ENCODE assay signal across 11 cellular contexts in the genomic region with DNA sequence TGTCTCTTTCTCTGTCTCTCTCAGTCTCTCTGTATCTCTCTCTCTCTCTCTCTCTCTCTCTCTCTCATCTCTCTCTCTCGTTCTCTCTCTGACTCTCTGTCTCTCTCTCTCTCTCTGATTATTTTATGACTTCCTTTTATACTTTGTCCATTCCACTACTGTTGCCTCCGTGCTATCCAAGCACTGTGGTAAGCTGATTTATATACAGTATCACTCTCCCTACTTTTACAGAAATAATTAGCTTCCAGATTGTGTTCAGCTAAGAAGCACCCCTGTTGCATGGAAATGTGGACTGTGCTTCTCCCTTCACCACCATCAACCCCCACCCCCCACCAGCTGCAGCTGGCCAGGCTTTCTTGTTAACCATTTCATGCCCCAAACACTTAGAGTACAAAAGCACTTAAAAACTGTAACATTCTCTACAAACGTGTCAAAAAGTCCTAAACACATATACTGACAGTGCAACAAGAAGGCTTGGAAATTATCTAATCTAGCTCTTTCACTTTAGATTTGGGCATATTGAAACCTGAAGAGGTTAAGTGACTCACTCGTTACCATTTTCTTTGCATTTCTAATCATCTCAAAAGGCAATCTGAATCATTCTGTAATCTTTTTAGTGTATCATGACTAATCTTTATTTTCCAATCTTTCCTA. TPM values are rescaled to one million over a fixed set of nuclear protein-coding genes. Genes with fewer than 3 reads are reported as not detected.
DNase-seq lines count a peak whose midpoint lies in the region; ATAC-seq and TF ChIP-seq lines count a peak whose summit lies in the region.
"Had no signal": no experiment of that assay in that cellular context is flagged by ENCODE, and none has a peak within 500 bp of the region (broad histone marks: within the 10 kb centered on the region; RNA-seq: fewer than 3 reads in every experiment).

No MANE protein-coding gene starts in this region.

- H3K4me1 Mint-ChIP-seq in H9, result peaks cover 37 to 46% of the 10 kb centered on the region in 2 experiments
- peaks cover 21% of the 10 kb centered on the region for H3K4me1 Mint-ChIP-seq in activated T-helper 1 cell treated with anti-CD3 and anti-CD28 coated beads, Interleukin-12 subunit alpha, Interleukin-12 subunit beta, Interleukin-2, Interleukin-4 antibody, amounts not matched to agents 30 ng/mL and 10 ng/mL and 1 ng/mL, durations not matched to agents 14 hours and 24 hours and 36 hours (ENCODE audit: low read depth)
- peaks cover 49% of the 10 kb centered on the region for H3K4me1 Mint-ChIP-seq in neural crest cell

- H3K4me1 ChIP-seq in H9 (ENCODE audit: insufficient read depth, low read length), result peaks cover 8% of the 10 kb centered on the region; the same call in 1 of the 2 replicates
- H3K4me1 ChIP-seq: A549 had no signal

- no peaks in the 10 kb centered on the region for H3K79me1 ChIP-seq in H9 (ENCODE audit: insufficient read depth, low read depth, low read length, poor library complexity, severe bottlenecking)

- H3K4me3 Mint-ChIP-seq in H9 (peak overlapping the region in 1 of 2 experiments; percentile 19; a peak in 3 of 5 replicates), neural crest cell (peak overlapping the region; percentile 1)
- H3K4me3 Mint-ChIP-seq in activated T-helper 1 cell treated with anti-CD3 and anti-CD28 coated beads, Interleukin-12 subunit alpha, Interleukin-12 subunit beta, Interleukin-2, Interleukin-4 antibody, amounts not matched to agents 30 ng/mL and 10 ng/mL and 1 ng/mL, durations not matched to agents 14 hours and 24 hours and 36 hours, result no peak overlapping the region

- H3K14ac ChIP-seq in H9 (ENCODE audit: insufficient read depth, low read length), result no peak overlapping the region

- H3K27ac Mint-ChIP-seq in H9 (peak overlapping the region; percentile 14 to 66 (median 56); a peak in 5 of 7 replicates), neural crest cell (ENCODE audit: unreplicated experiment) (no peak overlapping the region)
- H3K27ac Mint-ChIP-seq in activated T-helper 1 cell treated with anti-CD3 and anti-CD28 coated beads, Interleukin-12 subunit alpha, Interleukin-12 subunit beta, Interleukin-2, Interleukin-4 antibody, amounts not matched to agents 30 ng/mL and 10 ng/mL and 1 ng/mL, durations not matched to agents 14 hours and 24 hours and 36 hours, result peak overlapping the region; percentile 50

- H2BK20ac ChIP-seq in H9 (ENCODE audit: low read depth, low read length, poor library complexity, severe bottlenecking), result no peak overlapping the region

- H3K56ac ChIP-seq in H9 (ENCODE audit: insufficient read length, low read depth, low read length), result no peak overlapping the region

- H4K91ac ChIP-seq in H9 (ENCODE audit: insufficient read length, low read depth, low read length), result no peak overlapping the region

- no peak overlapping the region for H4K8ac ChIP-seq in H9 (replicated peaks; ENCODE audit: insufficient read length, low read depth, low read length)

- no peak overlapping the region for H3K18ac ChIP-seq in H9 (ENCODE audit: insufficient read length, low read depth, low read length)

- H3K36me3 Mint-ChIP-seq in H9 (ENCODE audit: insufficient read depth in 1 of 3, low read depth in 3 of 3) (no peaks in the 10 kb centered on the region), neural crest cell (ENCODE audit: low read depth) (no peaks in the 10 kb centered on the region)
- H3K36me3 Mint-ChIP-seq in activated T-helper 1 cell treated with anti-CD3 and anti-CD28 coated beads, Interleukin-12 subunit alpha, Interleukin-12 subunit beta, Interleukin-2, Interleukin-4 antibody, amounts not matched to agents 30 ng/mL and 10 ng/mL and 1 ng/mL, durations not matched to agents 14 hours and 24 hours and 36 hours (ENCODE audit: low read depth), result no peaks in the 10 kb centered on the region

- no CpG with 5 or more reads among the region's 4 CpGs for WGBS in H9 (ENCODE audit: extremely low coverage, insufficient read length, low lambda C conversion rate)

- no peak overlapping the region for H2AFZ ChIP-seq in H9 (ENCODE audit: low read length)

- H4K20me1 ChIP-seq in H9 (ENCODE audit: control insufficient read depth, insufficient read depth, insufficient read length), result no peaks in the 10 kb centered on the region

- DNase-seq in NCI-H2227 (lab: John Stamatoyannopoulos, UW; ENCODE audit: unreplicated experiment), result peak; percentile 10
- no peak for DNase-seq in NCI-H2227 treated with DMSO at 0.1 percent for 48 hours (lab: John Stamatoyannopoulos, UW)
- DNase-seq in H9, result peak; percentile 39
- DNase-seq in activated T-helper 1 cell treated with anti-CD3 and anti-CD28 coated beads, Interleukin-12 subunit alpha, Interleukin-12 subunit beta, Interleukin-2, Interleukin-4 antibody, amounts not matched to agents 30 ng/mL and 10 ng/mL and 1 ng/mL, durations not matched to agents 14 hours and 24 hours and 36 hours (ENCODE audit: low spot score), result no peak
- DNase-seq in neural crest cell (ENCODE audit: low read depth, low spot score), result no peak
- no peak for DNase-seq in NCI-H1417 treated with DMSO at 0.1 percent for 48 hours (lab: John Stamatoyannopoulos, UW)
- DNase-seq: effector CD4-positive, alpha-beta T cell; NCI-H748 treated with DMSO at 0.1 percent for 48 hours had no signal

- no peak overlapping the region for H2BK12ac ChIP-seq in H9 (ENCODE audit: insufficient read length, low read depth, low read length)

- H3T11ph ChIP-seq in H9 (ENCODE audit: low read length), result no peak overlapping the region

- intact Hi-C loops in activated T-helper 1 cell treated with anti-CD3 and anti-CD28 coated beads, Interleukin-12 subunit alpha, Interleukin-12 subunit beta, Interleukin-2, Interleukin-4 antibody, amounts not matched to agents 30 ng/mL and 10 ng/mL and 1 ng/mL, durations not matched to agents 14 hours and 24 hours and 36 hours (cut with micrococcal nuclease), result loop anchor here (1.0 to 2.0 kb wide), 6 partner anchors 15 to 766 kb away; a partner anchor contains a TSS

- no peak overlapping the region for H2BK120ac ChIP-seq in H9 (ENCODE audit: low read depth, low read length, poor library complexity, severe bottlenecking)

- H3K23ac ChIP-seq in H9 (ENCODE audit: insufficient read length, low read depth, low read length), result no peak overlapping the region

- no peak overlapping the region for H3K9ac ChIP-seq in H9 (ENCODE audit: extremely low read depth, insufficient read length, low read length)

- H3K23me2 ChIP-seq in H9 (ENCODE audit: insufficient read length, low read depth, low read length, poor library complexity, severe bottlenecking), result no peaks in the 10 kb centered on the region

- H3K4ac ChIP-seq in H9 (ENCODE audit: low read depth, low read length), result no peak overlapping the region

- no peak overlapping the region for H2BK5ac ChIP-seq in H9 (ENCODE audit: insufficient read length, low read length)

- no peak overlapping the region for H4K5ac ChIP-seq in H9 (ENCODE audit: insufficient read length, low read depth, low read length)

- TF ChIP-seq CTCF in H9 (conservative IDR thresholded peaks at IDR 0.05) (no peak), neural crest cell (conservative IDR thresholded peaks at IDR 0.05) (no peak)

- no peaks in the 10 kb centered on the region for H3K9me3 Mint-ChIP-seq in H9
- H3K9me3 Mint-ChIP-seq in activated T-helper 1 cell treated with anti-CD3 and anti-CD28 coated beads, Interleukin-12 subunit alpha, Interleukin-12 subunit beta, Interleukin-2, Interleukin-4 antibody, amounts not matched to agents 30 ng/mL and 10 ng/mL and 1 ng/mL, durations not matched to agents 14 hours and 24 hours and 36 hours, result no peaks in the 10 kb centered on the region
- no peaks in the 10 kb centered on the region for H3K9me3 Mint-ChIP-seq in neural crest cell

- no peaks in the 10 kb centered on the region for H3K9me3 ChIP-seq in H9 (ENCODE audit: control insufficient read depth, low read depth, low read length)
- H3K9me3 ChIP-seq: A549 had no signal

- H3K79me2 ChIP-seq in H9 (ENCODE audit: insufficient read depth, low read length), result no peaks in the 10 kb centered on the region

- no peak overlapping the region for H3K27ac ChIP-seq in H9 (ENCODE audit: insufficient read length, low read depth, low read length)
- H3K27ac ChIP-seq: A549 had no signal

- no peak overlapping the region for H2AK5ac ChIP-seq in H9 (ENCODE audit: insufficient read length, low read length)

- no peak overlapping the region for H2BK15ac ChIP-seq in H9 (ENCODE audit: low read depth, low read length)

- 0 out of 2 replicates have a peak, but pooled peaks cover 3% of the 10 kb centered on the region for H3K27me3 ChIP-seq in H9 (ENCODE audit: insufficient read depth, low read length)

- H3K27me3 Mint-ChIP-seq in H9 (ENCODE audit: low read depth), result no peaks in the 10 kb centered on the region
- H3K27me3 Mint-ChIP-seq in activated T-helper 1 cell treated with anti-CD3 and anti-CD28 coated beads, Interleukin-12 subunit alpha, Interleukin-12 subunit beta, Interleukin-2, Interleukin-4 antibody, amounts not matched to agents 30 ng/mL and 10 ng/mL and 1 ng/mL, durations not matched to agents 14 hours and 24 hours and 36 hours (ENCODE audit: insufficient read depth), result peaks cover 13% of the 10 kb centered on the region
- H3K27me3 Mint-ChIP-seq in neural crest cell (ENCODE audit: low read depth), result no peaks in the 10 kb centered on the region

- no peak overlapping the region for H3K4me2 ChIP-seq in H9 (ENCODE audit: insufficient read depth, insufficient read length, low read length)
- H3K4me2 ChIP-seq: A549 had no signal

- no peak for ATAC-seq in GM21576 (IDR thresholded peaks at IDR 0.05; ENCODE audit: unreplicated experiment)
- ATAC-seq in HG03196 (IDR thresholded peaks at IDR 0.05; ENCODE audit: unreplicated experiment), result no peak
- ATAC-seq: A549 had no signal

RNA-seq across cellular contexts. Expression of a gene that starts 11.6 kb away (rescaled TPM):
- total RNA-seq in H9 (2021) (0.17 TPM in 1 of 2 replicates, not detected in the other), neural crest cell (0.23 and 0.54 TPM in 2 replicates)
- not detected in 2 replicates for total RNA-seq in activated T-helper 1 cell treated with anti-CD3 and anti-CD28 coated beads, Interleukin-12 subunit alpha, Interleukin-12 subunit beta, Interleukin-2, Interleukin-4 antibody, amounts not matched to agents 30 ng/mL and 10 ng/mL and 1 ng/mL, durations not matched to agents 14 hours and 24 hours and 36 hours

RNA-seq across cellular contexts. Expression of a gene that starts 16.6 kb away (rescaled TPM):
- total RNA-seq in H9 (2021), result 17.1 and 18.2 TPM in 2 replicates
- 7.7 and 8.4 TPM in 2 replicates for total RNA-seq in activated T-helper 1 cell treated with anti-CD3 and anti-CD28 coated beads, Interleukin-12 subunit alpha, Interleukin-12 subunit beta, Interleukin-2, Interleukin-4 antibody, amounts not matched to agents 30 ng/mL and 10 ng/mL and 1 ng/mL, durations not matched to agents 14 hours and 24 hours and 36 hours
- total RNA-seq in neural crest cell, result 15.4 and 16.4 TPM in 2 replicates

Comparison
In these comparisons a context has a peak if more than half of its experiments do, and no peak if none do; other contexts are left out.
1. DNase-seq: peak in NCI-H2227 (single experiment) and H9 (single experiment); none in NCI-H2227 treated with DMSO at 0.1 percent for 48 hours (single experiment), activated T-helper 1 cell treated with anti-CD3 and anti-CD28 coated beads, Interleukin-12 subunit alpha, Interleukin-12 subunit beta, Interleukin-2, Interleukin-4 antibody, amounts not matched to agents 30 ng/mL and 10 ng/mL and 1 ng/mL, durations not matched to agents 14 hours and 24 hours and 36 hours (single experiment), neural crest cell (single experiment) and NCI-H1417 treated with DMSO at 0.1 percent for 48 hours (single experiment).